15 cellular contexts compared by ENCODE assay signal in genomic region chr1:44089371-44090070, GRCh38. TPM values are rescaled to one million over a fixed set of nuclear protein-coding genes. Genes with fewer than 3 reads are reported as not detected.
DNase-seq lines count a peak whose midpoint lies in the region; ATAC-seq and TF ChIP-seq lines count a peak whose summit lies in the region.
"Had no signal": no experiment of that assay in that cellular context is flagged by ENCODE, and none has a peak within 500 bp of the region (broad histone marks: within the 10 kb centered on the region; RNA-seq: fewer than 3 reads in every experiment).

No MANE protein-coding gene starts in this region.

- H3K9me3 ChIP-seq in IMR-90 (ENCODE audit: control insufficient read depth, insufficient read depth, low read length) (no peaks in the 10 kb centered on the region; the same call in 1 of the 2 replicates), RWPE2 (ENCODE audit: severe bottlenecking) (no peaks in the 10 kb centered on the region), suprapubic skin (no peaks in the 10 kb centered on the region)

- no peak overlapping the region for H4K8ac ChIP-seq in IMR-90 (ENCODE audit: low read depth in 2 of 2, low read length in 2 of 2)

- TF ChIP-seq POLR2A in IMR-90 (IDR thresholded peaks at IDR 0.05; ENCODE audit: low read depth, low read length) (no peak), GM18505 (IDR thresholded peaks at IDR 0.05; ENCODE audit: borderline replicate concordance, extremely low read depth, insufficient read depth, insufficient read length) (no peak), suprapubic skin (IDR thresholded peaks at IDR 0.05) (no peak)

- no peaks in the 10 kb centered on the region for H3K79me1 ChIP-seq in IMR-90 (ENCODE audit: low read depth in 1 of 2, low read length in 2 of 2)

- H3K14ac ChIP-seq in IMR-90 (replicated peaks; ENCODE audit: low read depth, low read length) = no peak overlapping the region

- H3K27me3 ChIP-seq in IMR-90 (ENCODE audit: control insufficient read depth, insufficient read depth, low read length) (peaks cover 2% of the 10 kb centered on the region; the same call in 1 of the 2 replicates), RWPE2 (ENCODE audit: insufficient read depth, poor library complexity, severe bottlenecking) (no peaks in the 10 kb centered on the region), suprapubic skin (peaks cover 21% of the 10 kb centered on the region)

- H4K20me1 ChIP-seq in IMR-90 (ENCODE audit: insufficient read depth, low read length) = no peaks in the 10 kb centered on the region

- H4K5ac ChIP-seq in IMR-90 (ENCODE audit: low read depth, low read length) = no peak overlapping the region

- no peak overlapping the region for H2BK20ac ChIP-seq in IMR-90 (ENCODE audit: low read depth, low read length)

- H3K4me1 ChIP-seq in IMR-90 (ENCODE audit: control insufficient read depth, insufficient read depth, low read length) = no peaks in the 10 kb centered on the region
- peaks cover 7% of the 10 kb centered on the region for H3K4me1 ChIP-seq in RWPE2 (ENCODE audit: insufficient read depth, poor library complexity, severe bottlenecking)
- no peaks in the 10 kb centered on the region for H3K4me1 ChIP-seq in suprapubic skin

- TF ChIP-seq CTCF in IMR-90 (conservative IDR thresholded peaks at IDR 0.05; ENCODE audit: low read depth, low read length) = no peak
- no peak for TF ChIP-seq CTCF in RWPE2 (IDR thresholded peaks at IDR 0.05; ENCODE audit: poor library complexity, severe bottlenecking)
- no peak for TF ChIP-seq CTCF in suprapubic skin (IDR thresholded peaks at IDR 0.05)

- H2BK120ac ChIP-seq in IMR-90 (ENCODE audit: low read depth, low read length) = no peak overlapping the region

- intact Hi-C loops in IMR-90 (cut with micrococcal nuclease) = loop anchor here (5.0 kb wide), 1 partner anchor 228 kb away; no protein-coding TSS in a partner anchor
- intact Hi-C loops in left cardiac atrium (cut with DNase I) = no loop called here

- H3K27ac ChIP-seq in IMR-90 (ENCODE audit: insufficient read depth, low read length) (no peak overlapping the region), RWPE2 (ENCODE audit: poor library complexity, severe bottlenecking) (no peak overlapping the region), suprapubic skin (no peak overlapping the region)
- H3K27ac ChIP-seq: HL-60, PC-9 had no signal

- no TSS peak for BruUV-seq in IMR-90 (replicated peaks; lab: Mats Ljungman, UMichigan)

- no peak overlapping the region for H2AK9ac ChIP-seq in IMR-90 (replicated peaks; ENCODE audit: low read depth, low read length, poor library complexity)

- H3K9me1 ChIP-seq in IMR-90 (ENCODE audit: insufficient read depth, low read length) = 0 out of 2 replicates have a peak, but pooled peaks cover 3% of the 10 kb centered on the region

- no peak overlapping the region for H3K4me2 ChIP-seq in IMR-90 (ENCODE audit: low read depth, low read length)
- H3K4me2 ChIP-seq: PC-9, smooth muscle cell had no signal

- no peak overlapping the region for H3K56ac ChIP-seq in IMR-90 (ENCODE audit: extremely low read depth, insufficient read depth, low read length)

- no peak overlapping the region for H3K4ac ChIP-seq in IMR-90 (ENCODE audit: low read depth, low read length)

- H2BK5ac ChIP-seq in IMR-90 (ENCODE audit: low read depth, low read length, poor library complexity, severe bottlenecking) = no peak overlapping the region

- no peak for TF ChIP-seq RAD21 in IMR-90 (IDR thresholded peaks at IDR 0.05; ENCODE audit: low read length)

- dilution Hi-C loops in IMR-90 (cut with HindIII; ENCODE audit: low sequenced_read_pairs, unreplicated experiment) = no loop called here

- H2BK15ac ChIP-seq in IMR-90 (ENCODE audit: low read depth, low read length) = no peak overlapping the region

- H3K9ac ChIP-seq in IMR-90 (ENCODE audit: low read depth, low read length) = no peak overlapping the region

- H4K91ac ChIP-seq in IMR-90 (ENCODE audit: insufficient read depth, low read depth, low read length) = no peak overlapping the region

- DNase-seq in COLO668 (lab: John Stamatoyannopoulos, UW; ENCODE audit: unreplicated experiment) (peak; percentile 82), IMR-90 (no peak), RWPE2 (ENCODE audit: low spot score) (no peak), left cardiac atrium (no peak), germinal center (ENCODE audit: low spot score) (no peak), NCI-H1092 treated with DMSO at 0.1 percent for 48 hours (lab: John Stamatoyannopoulos, UW) (no peak), suprapubic skin (ENCODE audit: low spot score in 2 of 2) (no peak)
- DNase-seq: activated T-cell treated with anti-CD3 and anti-CD28 coated beads, Interleukin-2, amount 50 U/mL, for 4 hours; NCI-H1105 treated with DMSO at 0.1 percent for 48 hours had no signal

- ATAC-seq in IMR-90 (ENCODE audit: low read depth) (0 out of 2 replicates have a peak, but pooled peaks have one; percentile 14), RWPE2 (ENCODE audit: low read depth) (peak; percentile 58; the same call in 1 of the 3 replicates), left cardiac atrium (peak; percentile 87 to 95), GM18505 (IDR thresholded peaks at IDR 0.05; ENCODE audit: unreplicated experiment) (no peak)
- ATAC-seq: activated T-cell treated with anti-CD3 and anti-CD28 coated beads, Interleukin-2, amount 50 U/mL, for 4 hours had no signal

- no peaks in the 10 kb centered on the region for H3K36me3 ChIP-seq in IMR-90 (ENCODE audit: control insufficient read depth, insufficient read depth, low read length)
- H3K36me3 ChIP-seq in RWPE2 (ENCODE audit: low read depth) = no peaks in the 10 kb centered on the region
- no peaks in the 10 kb centered on the region for H3K36me3 ChIP-seq in suprapubic skin

- TF ChIP-seq EP300 in suprapubic skin (IDR thresholded peaks at IDR 0.05) = no peak

- H3K4me3 ChIP-seq in IMR-90 (ENCODE audit: insufficient read depth, low read depth, low read length) (no peak overlapping the region), RWPE2 (ENCODE audit: severe bottlenecking) (no peak overlapping the region), suprapubic skin (no peak overlapping the region)
- H3K4me3 ChIP-seq: PC-9, smooth muscle cell had no signal

- CTCF ChIA-PET in IMR-90 (lab: Yijun Ruan, JAX) = interaction anchor here (0.6 to 1.2 kb wide), 3 partner anchors 8 to 84 kb away, joined by 3 read pairs; no protein-coding TSS in a partner anchor

- H3K18ac ChIP-seq in IMR-90 (ENCODE audit: low read depth, low read length) = no peak overlapping the region

- peak overlapping the region; percentile 17 for H2AFZ ChIP-seq in IMR-90 (replicated peaks; ENCODE audit: low read length, poor library complexity)
- H2AFZ ChIP-seq: PC-9 had no signal

- in situ Hi-C loops in IMR-90 (cut with MboI; ENCODE audit: low sequenced_read_pairs) = no loop called here

- H3K23ac ChIP-seq in IMR-90 (ENCODE audit: low read depth, low read length) = no peak overlapping the region

- POLR2A ChIA-PET in IMR-90 (lab: Charles Lee; ENCODE audit: unreplicated experiment) = no interaction called here

- H2AK5ac ChIP-seq in IMR-90 (ENCODE audit: low read depth, low read length) = no peak overlapping the region

- WGBS in IMR-90 (ENCODE audit: extremely low coverage in 2 of 2, insufficient read length in 1 of 2), 2 experiments = 44% methylated on average over 2 of the region's 13 CpGs; no CpG with 5 or more reads in 1 of the 2 experiments
- WGBS in suprapubic skin = 74% methylated on average over 13 of the region's 13 CpGs

TF ChIP-seq in IMR-90, 13 proteins besides CTCF, POLR2A, EP300 and RAD21 (continues in another document):
- TF ChIP-seq MXI1 (IDR thresholded peaks at IDR 0.05; ENCODE audit: borderline replicate concordance, low read depth, low read length) (no peak), ELK1 (IDR thresholded peaks at IDR 0.05; ENCODE audit: borderline replicate concordance, low read depth, low read length) (no peak), RFX5 (IDR thresholded peaks at IDR 0.05; ENCODE audit: low read depth, low read length) (no peak), RCOR1 (IDR thresholded peaks at IDR 0.05; ENCODE audit: insufficient replicate concordance, low read length) (no peak), FOS (IDR thresholded peaks at IDR 0.05; ENCODE audit: low read depth, low read length) (no peak), SMC3 (IDR thresholded peaks at IDR 0.05; ENCODE audit: low read depth, low read length) (no peak), USF2 (IDR thresholded peaks at IDR 0.05; ENCODE audit: low read depth, low read length) (no peak), BHLHE40 (IDR thresholded peaks at IDR 0.05; ENCODE audit: low read depth, low read length) (no peak)

RNA-seq across cellular contexts. Expression of gene KLF17, which starts 29.1 kb away (rescaled TPM):
- total RNA-seq in IMR-90 (2012; rRNA removed) = 0.28 and 0.36 TPM in 2 replicates
- 0.14 and 0.17 TPM in 2 replicates for polyA plus RNA-seq in IMR-90 (2012; rRNA removed)
- 0.05 and 0.08 TPM in 2 replicates for polyA plus RNA-seq in IMR-90 (2012; cell fraction: cytosol; rRNA removed)
- polyA plus RNA-seq in IMR-90 (2012; cell fraction: nucleus; rRNA removed; ENCODE audit: low replicate concordance) = 0.16 and 0.32 TPM in 2 replicates
- total RNA-seq in left cardiac atrium = not detected
- total RNA-seq in suprapubic skin = not detected
- total RNA-seq: activated T-cell treated with anti-CD3 and anti-CD28 coated beads, Interleukin-2, amount 50 U/mL, for 4 hours; epithelial cell of proximal tubule; PC-9 had no signal
- polyA plus RNA-seq: smooth muscle cell had no signal

RNA-seq across cellular contexts. Expression of gene KLF18, which starts 51.9 kb away (rescaled TPM):
- total RNA-seq in IMR-90 (2012; rRNA removed) (not detected in 2 replicates), left cardiac atrium (not detected), suprapubic skin (not detected)
- not detected in 2 replicates for polyA plus RNA-seq in IMR-90 (2012; rRNA removed)
- not detected in 2 replicates for polyA plus RNA-seq in IMR-90 (2012; cell fraction: cytosol; rRNA removed)
- not detected in 2 replicates for polyA plus RNA-seq in IMR-90 (2012; cell fraction: nucleus; rRNA removed; ENCODE audit: low replicate concordance)
- total RNA-seq: activated T-cell treated with anti-CD3 and anti-CD28 coated beads, Interleukin-2, amount 50 U/mL, for 4 hours; astrocyte; epithelial cell of proximal tubule; PC-9; smooth muscle cell had no signal
- polyA plus RNA-seq: smooth muscle cell had no signal

RNA-seq across cellular contexts. Expression of gene SLC6A9, which starts 58.3 kb away (rescaled TPM):
- total RNA-seq in IMR-90 (2012; rRNA removed) = 1.9 and 2.0 TPM in 2 replicates
- polyA plus RNA-seq in IMR-90 (2012; rRNA removed) = 6.2 and 6.6 TPM in 2 replicates
- 3.6 and 12.7 TPM in 2 replicates for polyA plus RNA-seq in IMR-90 (2012; cell fraction: cytosol; rRNA removed)
- polyA plus RNA-seq in IMR-90 (2012; cell fraction: nucleus; rRNA removed; ENCODE audit: low replicate concordance) = 19.1 and 30.0 TPM in 2 replicates
- total RNA-seq in left cardiac atrium = 1 to 10 TPM; 1.3 to 3.1 TPM
- 10 to 100 TPM; 59.2 to 95.4 (median 84.5) TPM for total RNA-seq in suprapubic skin

Comparison
In these comparisons a context has a peak if more than half of its experiments do, and no peak if none do; other contexts are left out.
1. RNA of gene SLC6A9, which starts 58.3 kb away (total RNA-seq): 59.2 to 95.4 TPM in suprapubic skin; 1.3 to 3.1 TPM in left cardiac atrium and 1.9 to 2.0 TPM in IMR-90; every median in the first group is over 10 times any median in the second.